In the genomic region with DNA sequence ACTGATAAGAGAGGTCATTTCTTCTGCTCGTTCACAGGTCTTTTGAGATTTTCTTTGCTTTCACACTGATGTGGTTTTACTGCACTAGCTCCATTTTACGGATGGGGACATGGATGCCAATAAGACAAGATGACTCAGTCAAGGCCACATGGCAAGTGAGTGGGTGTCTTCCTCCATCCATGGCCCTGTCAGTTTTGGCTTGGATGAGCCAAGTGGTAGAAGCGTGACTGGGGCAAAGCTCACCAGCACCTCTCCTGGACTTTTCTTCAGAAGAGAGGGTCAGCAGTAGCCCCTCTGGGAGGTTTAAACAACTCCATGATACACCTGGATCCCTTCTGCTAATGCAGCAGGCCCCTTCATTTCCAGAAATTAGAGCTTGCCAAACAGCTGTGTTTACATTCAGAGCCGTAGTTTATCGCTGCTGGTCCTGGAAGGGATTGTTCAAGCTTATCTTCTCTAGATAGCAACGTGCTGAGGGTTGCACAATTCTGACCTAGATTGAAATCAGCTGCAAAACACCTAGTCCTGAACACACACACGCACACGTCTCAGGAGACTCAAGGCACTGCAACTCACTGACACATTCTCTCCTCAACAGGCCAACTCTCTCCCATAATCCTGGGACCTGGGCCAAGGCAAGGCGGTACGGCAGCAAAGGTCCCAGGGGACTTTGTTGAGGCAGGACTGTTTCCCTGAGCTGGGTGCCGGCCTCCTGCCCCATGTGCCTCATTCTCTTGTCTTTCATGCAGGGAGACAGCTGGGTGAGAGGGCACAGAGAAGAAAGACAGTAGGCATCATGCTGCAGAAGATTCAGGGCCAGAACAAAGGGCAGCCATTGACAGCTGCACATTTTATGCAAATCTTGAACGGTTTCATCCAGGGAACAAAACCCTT, we compare ENCODE assay signal across 1 cellular context.
TF ChIP-seq lines count a peak whose summit lies in the region.

No MANE protein-coding gene starts in this region.

TF ChIP-seq in HepG2, 621 proteins besides CTCF, POLR2A, EP300 and RAD21 (continued from another document and continues in another):
- TF ChIP-seq, protein P1, sequence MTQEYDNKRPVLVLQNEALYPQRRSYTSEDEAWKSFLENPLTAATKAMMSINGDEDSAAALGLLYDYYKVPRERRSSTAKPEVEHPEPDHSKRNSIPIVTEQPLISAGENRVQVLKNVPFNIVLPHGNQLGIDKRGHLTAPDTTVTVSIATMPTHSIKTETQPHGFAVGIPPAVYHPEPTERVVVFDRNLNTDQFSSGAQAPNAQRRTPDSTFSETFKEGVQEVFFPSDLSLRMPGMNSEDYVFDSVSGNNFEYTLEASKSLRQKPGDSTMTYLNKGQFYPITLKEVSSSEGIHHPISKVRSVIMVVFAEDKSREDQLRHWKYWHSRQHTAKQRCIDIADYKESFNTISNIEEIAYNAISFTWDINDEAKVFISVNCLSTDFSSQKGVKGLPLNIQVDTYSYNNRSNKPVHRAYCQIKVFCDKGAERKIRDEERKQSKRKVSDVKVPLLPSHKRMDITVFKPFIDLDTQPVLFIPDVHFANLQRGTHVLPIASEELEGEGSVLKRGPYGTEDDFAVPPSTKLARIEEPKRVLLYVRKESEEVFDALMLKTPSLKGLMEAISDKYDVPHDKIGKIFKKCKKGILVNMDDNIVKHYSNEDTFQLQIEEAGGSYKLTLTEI (CRISPR knock-in tag; conservative IDR thresholded peaks at IDR 0.05) = no peak
- TF ChIP-seq ZSCAN22 (CRISPR knock-in tag; IDR thresholded peaks at IDR 0.05) (no peak), HIVEP1 (CRISPR knock-in tag; IDR thresholded peaks at IDR 0.05) (no peak), SYNCRIP (IDR thresholded peaks at IDR 0.05; ENCODE audit: insufficient read depth, low read depth, low read length) (no peak), GTF3A (CRISPR knock-in tag; conservative IDR thresholded peaks at IDR 0.05) (no peak), ZBTB10 (CRISPR knock-in tag; IDR thresholded peaks at IDR 0.05; ENCODE audit: borderline replicate concordance) (no peak), ZNF619 (CRISPR knock-in tag; IDR thresholded peaks at IDR 0.05) (no peak), PTBP1 (IDR thresholded peaks at IDR 0.05; ENCODE audit: low read depth, low read length, poor library complexity, severe bottlenecking) (no peak), STAG1 (CRISPR knock-in tag; IDR thresholded peaks at IDR 0.05) (no peak), PRPF4 (IDR thresholded peaks at IDR 0.05; ENCODE audit: low read depth, low read length, poor library complexity, severe bottlenecking) (no peak), ERF (CRISPR knock-in tag; IDR thresholded peaks at IDR 0.05) (0 out of 2 replicates have a peak, but pooled peaks have one; percentile 31), RORA (CRISPR knock-in tag; IDR thresholded peaks at IDR 0.05) (no peak; the same call in 1 of the 2 replicates), MYNN (CRISPR knock-in tag; IDR thresholded peaks at IDR 0.05; ENCODE audit: low read depth) (no peak), ZNF7 (CRISPR knock-in tag; IDR thresholded peaks at IDR 0.05) (0 out of 2 replicates have a peak, but pooled peaks have one; percentile 5), SAP130 (CRISPR knock-in tag; IDR thresholded peaks at IDR 0.05; ENCODE audit: low read depth) (peak; percentile 74), ZNF367 (CRISPR knock-in tag; IDR thresholded peaks at IDR 0.05; ENCODE audit: borderline replicate concordance) (no peak), SOX13 (IDR thresholded peaks at IDR 0.05) (peak; percentile 58), SOX13 (CRISPR knock-in tag; conservative IDR thresholded peaks at IDR 0.05 in 1 of 2, IDR thresholded peaks at IDR 0.05 in 1 of 2) (peak in 1 of 2 experiments; percentile 95; a peak in 2 of 4 replicates), ZNF639 (CRISPR knock-in tag; conservative IDR thresholded peaks at IDR 0.05) (no peak), ZKSCAN5 (CRISPR knock-in tag; IDR thresholded peaks at IDR 0.05) (no peak), NFE2L1 (CRISPR knock-in tag; IDR thresholded peaks at IDR 0.05; ENCODE audit: borderline replicate concordance) (no peak), ZBTB7B (CRISPR knock-in tag; IDR thresholded peaks at IDR 0.05) (peak; percentile 53; the same call in 1 of the 2 replicates), ATF1 (CRISPR knock-in tag; IDR thresholded peaks at IDR 0.05) (no peak), CEBPB (IDR thresholded peaks at IDR 0.05; ENCODE audit: borderline replicate concordance, low read depth, low read length) (peak; percentile 92), MXD1 (CRISPR knock-in tag; IDR thresholded peaks at IDR 0.05) (no peak), PAF1 (CRISPR knock-in tag; IDR thresholded peaks at IDR 0.05) (no peak), ZNF550 (CRISPR knock-in tag; IDR thresholded peaks at IDR 0.05; ENCODE audit: borderline replicate concordance) (no peak), ZNF260 (CRISPR knock-in tag; IDR thresholded peaks at IDR 0.05; ENCODE audit: borderline replicate concordance, low read depth) (no peak), SRSF1 (optimal IDR thresholded peaks at IDR 0.05; ENCODE audit: low read depth, low read length) (no peak), PHF5A (CRISPR knock-in tag; IDR thresholded peaks at IDR 0.05; ENCODE audit: low read depth, unreplicated experiment) (no peak)
- TF ChIP-seq, protein P2, sequence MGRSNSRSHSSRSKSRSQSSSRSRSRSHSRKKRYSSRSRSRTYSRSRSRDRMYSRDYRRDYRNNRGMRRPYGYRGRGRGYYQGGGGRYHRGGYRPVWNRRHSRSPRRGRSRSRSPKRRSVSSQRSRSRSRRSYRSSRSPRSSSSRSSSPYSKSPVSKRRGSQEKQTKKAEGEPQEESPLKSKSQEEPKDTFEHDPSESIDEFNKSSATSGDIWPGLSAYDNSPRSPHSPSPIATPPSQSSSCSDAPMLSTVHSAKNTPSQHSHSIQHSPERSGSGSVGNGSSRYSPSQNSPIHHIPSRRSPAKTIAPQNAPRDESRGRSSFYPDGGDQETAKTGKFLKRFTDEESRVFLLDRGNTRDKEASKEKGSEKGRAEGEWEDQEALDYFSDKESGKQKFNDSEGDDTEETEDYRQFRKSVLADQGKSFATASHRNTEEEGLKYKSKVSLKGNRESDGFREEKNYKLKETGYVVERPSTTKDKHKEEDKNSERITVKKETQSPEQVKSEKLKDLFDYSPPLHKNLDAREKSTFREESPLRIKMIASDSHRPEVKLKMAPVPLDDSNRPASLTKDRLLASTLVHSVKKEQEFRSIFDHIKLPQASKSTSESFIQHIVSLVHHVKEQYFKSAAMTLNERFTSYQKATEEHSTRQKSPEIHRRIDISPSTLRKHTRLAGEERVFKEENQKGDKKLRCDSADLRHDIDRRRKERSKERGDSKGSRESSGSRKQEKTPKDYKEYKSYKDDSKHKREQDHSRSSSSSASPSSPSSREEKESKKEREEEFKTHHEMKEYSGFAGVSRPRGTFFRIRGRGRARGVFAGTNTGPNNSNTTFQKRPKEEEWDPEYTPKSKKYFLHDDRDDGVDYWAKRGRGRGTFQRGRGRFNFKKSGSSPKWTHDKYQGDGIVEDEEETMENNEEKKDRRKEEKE (IDR thresholded peaks at IDR 0.05) = no peak
- TF ChIP-seq, protein P3, sequence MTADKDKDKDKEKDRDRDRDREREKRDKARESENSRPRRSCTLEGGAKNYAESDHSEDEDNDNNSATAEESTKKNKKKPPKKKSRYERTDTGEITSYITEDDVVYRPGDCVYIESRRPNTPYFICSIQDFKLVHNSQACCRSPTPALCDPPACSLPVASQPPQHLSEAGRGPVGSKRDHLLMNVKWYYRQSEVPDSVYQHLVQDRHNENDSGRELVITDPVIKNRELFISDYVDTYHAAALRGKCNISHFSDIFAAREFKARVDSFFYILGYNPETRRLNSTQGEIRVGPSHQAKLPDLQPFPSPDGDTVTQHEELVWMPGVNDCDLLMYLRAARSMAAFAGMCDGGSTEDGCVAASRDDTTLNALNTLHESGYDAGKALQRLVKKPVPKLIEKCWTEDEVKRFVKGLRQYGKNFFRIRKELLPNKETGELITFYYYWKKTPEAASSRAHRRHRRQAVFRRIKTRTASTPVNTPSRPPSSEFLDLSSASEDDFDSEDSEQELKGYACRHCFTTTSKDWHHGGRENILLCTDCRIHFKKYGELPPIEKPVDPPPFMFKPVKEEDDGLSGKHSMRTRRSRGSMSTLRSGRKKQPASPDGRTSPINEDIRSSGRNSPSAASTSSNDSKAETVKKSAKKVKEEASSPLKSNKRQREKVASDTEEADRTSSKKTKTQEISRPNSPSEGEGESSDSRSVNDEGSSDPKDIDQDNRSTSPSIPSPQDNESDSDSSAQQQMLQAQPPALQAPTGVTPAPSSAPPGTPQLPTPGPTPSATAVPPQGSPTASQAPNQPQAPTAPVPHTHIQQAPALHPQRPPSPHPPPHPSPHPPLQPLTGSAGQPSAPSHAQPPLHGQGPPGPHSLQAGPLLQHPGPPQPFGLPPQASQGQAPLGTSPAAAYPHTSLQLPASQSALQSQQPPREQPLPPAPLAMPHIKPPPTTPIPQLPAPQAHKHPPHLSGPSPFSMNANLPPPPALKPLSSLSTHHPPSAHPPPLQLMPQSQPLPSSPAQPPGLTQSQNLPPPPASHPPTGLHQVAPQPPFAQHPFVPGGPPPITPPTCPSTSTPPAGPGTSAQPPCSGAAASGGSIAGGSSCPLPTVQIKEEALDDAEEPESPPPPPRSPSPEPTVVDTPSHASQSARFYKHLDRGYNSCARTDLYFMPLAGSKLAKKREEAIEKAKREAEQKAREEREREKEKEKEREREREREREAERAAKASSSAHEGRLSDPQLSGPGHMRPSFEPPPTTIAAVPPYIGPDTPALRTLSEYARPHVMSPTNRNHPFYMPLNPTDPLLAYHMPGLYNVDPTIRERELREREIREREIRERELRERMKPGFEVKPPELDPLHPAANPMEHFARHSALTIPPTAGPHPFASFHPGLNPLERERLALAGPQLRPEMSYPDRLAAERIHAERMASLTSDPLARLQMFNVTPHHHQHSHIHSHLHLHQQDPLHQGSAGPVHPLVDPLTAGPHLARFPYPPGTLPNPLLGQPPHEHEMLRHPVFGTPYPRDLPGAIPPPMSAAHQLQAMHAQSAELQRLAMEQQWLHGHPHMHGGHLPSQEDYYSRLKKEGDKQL (CRISPR knock-in tag; IDR thresholded peaks at IDR 0.05; ENCODE audit: low read depth) = 0 out of 2 replicates have a peak, but pooled peaks have one; percentile 47
- TF ChIP-seq, protein P4, sequence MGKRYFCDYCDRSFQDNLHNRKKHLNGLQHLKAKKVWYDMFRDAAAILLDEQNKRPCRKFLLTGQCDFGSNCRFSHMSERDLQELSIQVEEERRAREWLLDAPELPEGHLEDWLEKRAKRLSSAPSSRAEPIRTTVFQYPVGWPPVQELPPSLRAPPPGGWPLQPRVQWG (CRISPR knock-in tag; IDR thresholded peaks at IDR 0.05; ENCODE audit: borderline replicate concordance, low read depth) = no peak
- TF ChIP-seq, protein P5, sequence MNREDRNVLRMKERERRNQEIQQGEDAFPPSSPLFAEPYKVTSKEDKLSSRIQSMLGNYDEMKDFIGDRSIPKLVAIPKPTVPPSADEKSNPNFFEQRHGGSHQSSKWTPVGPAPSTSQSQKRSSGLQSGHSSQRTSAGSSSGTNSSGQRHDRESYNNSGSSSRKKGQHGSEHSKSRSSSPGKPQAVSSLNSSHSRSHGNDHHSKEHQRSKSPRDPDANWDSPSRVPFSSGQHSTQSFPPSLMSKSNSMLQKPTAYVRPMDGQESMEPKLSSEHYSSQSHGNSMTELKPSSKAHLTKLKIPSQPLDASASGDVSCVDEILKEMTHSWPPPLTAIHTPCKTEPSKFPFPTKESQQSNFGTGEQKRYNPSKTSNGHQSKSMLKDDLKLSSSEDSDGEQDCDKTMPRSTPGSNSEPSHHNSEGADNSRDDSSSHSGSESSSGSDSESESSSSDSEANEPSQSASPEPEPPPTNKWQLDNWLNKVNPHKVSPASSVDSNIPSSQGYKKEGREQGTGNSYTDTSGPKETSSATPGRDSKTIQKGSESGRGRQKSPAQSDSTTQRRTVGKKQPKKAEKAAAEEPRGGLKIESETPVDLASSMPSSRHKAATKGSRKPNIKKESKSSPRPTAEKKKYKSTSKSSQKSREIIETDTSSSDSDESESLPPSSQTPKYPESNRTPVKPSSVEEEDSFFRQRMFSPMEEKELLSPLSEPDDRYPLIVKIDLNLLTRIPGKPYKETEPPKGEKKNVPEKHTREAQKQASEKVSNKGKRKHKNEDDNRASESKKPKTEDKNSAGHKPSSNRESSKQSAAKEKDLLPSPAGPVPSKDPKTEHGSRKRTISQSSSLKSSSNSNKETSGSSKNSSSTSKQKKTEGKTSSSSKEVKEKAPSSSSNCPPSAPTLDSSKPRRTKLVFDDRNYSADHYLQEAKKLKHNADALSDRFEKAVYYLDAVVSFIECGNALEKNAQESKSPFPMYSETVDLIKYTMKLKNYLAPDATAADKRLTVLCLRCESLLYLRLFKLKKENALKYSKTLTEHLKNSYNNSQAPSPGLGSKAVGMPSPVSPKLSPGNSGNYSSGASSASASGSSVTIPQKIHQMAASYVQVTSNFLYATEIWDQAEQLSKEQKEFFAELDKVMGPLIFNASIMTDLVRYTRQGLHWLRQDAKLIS (CRISPR knock-in tag; IDR thresholded peaks at IDR 0.05) = no peak
